8 cellular contexts compared by ENCODE assay signal in genomic region chr2:71882949-71883472, GRCh38.
DNase-seq lines count a peak whose midpoint lies in the region; ATAC-seq and TF ChIP-seq lines count a peak whose summit lies in the region.

No MANE protein-coding gene starts in this region.

- DNase-seq in GOT3 (lab: John Stamatoyannopoulos, UW): peak; percentile 30
- peak; percentile 91 for DNase-seq in OCI-M1 (lab: John Stamatoyannopoulos, UW)
- peak; percentile 95 for DNase-seq in erythroblast (lab: John Stamatoyannopoulos, UW)
- DNase-seq in neural crest cell (ENCODE audit: low read depth, low spot score): peak; percentile 16
- DNase-seq in stimulated activated naive CD4-positive, alpha-beta T cell (lab: John Stamatoyannopoulos, UW): no peak
- no peak for DNase-seq in GM10248 (ENCODE audit: extremely low spot score)
- DNase-seq in amniotic stem cell (lab: John Stamatoyannopoulos, UW): no peak

- no peak for TF ChIP-seq POLR2A in erythroblast (IDR thresholded peaks at IDR 0.05; ENCODE audit: low read length)

- CTCF ChIA-PET in GM10248 (lab: Yijun Ruan, JAX): interaction anchor here (0.9 kb wide), 1 partner anchor 41 kb away, joined by 3 read pairs; no protein-coding TSS in a partner anchor

- H3K27ac Mint-ChIP-seq in neural crest cell (ENCODE audit: unreplicated experiment): peak overlapping the region; percentile 35

- no peak for ATAC-seq in GM21528 (IDR thresholded peaks at IDR 0.05; ENCODE audit: low FRiP score, unreplicated experiment)

- H3K4me3 Mint-ChIP-seq in neural crest cell: no peak overlapping the region

- POLR2A ChIA-PET in GM10248 (lab: Yijun Ruan, JAX): no interaction called here

- peaks cover 3% of the 10 kb centered on the region for H3K27me3 Mint-ChIP-seq in neural crest cell (ENCODE audit: low read depth)

- no peaks in the 10 kb centered on the region for H3K36me3 Mint-ChIP-seq in neural crest cell (ENCODE audit: low read depth)

- peaks cover 13% of the 10 kb centered on the region for H3K9me3 Mint-ChIP-seq in neural crest cell

- no peak for TF ChIP-seq CTCF in neural crest cell (conservative IDR thresholded peaks at IDR 0.05)
- no peak for TF ChIP-seq CTCF in GM10248 (IDR thresholded peaks at IDR 0.05; ENCODE audit: control extremely low read depth, extremely low read depth, low read depth, missing control alignments)

- peaks cover 29% of the 10 kb centered on the region for H3K4me1 Mint-ChIP-seq in neural crest cell

Comparison
In these comparisons a context has a peak if more than half of its experiments do, and no peak if none do; other contexts are left out.
1. DNase-seq: peak in GOT3 (single experiment), OCI-M1 (single experiment), erythroblast (2 of 2) and neural crest cell (single experiment); none in stimulated activated naive CD4-positive, alpha-beta T cell (0 of 6), GM10248 (single experiment) and amniotic stem cell (single experiment).